ENCODE assay signal across 29 cellular contexts in the genomic region with DNA sequence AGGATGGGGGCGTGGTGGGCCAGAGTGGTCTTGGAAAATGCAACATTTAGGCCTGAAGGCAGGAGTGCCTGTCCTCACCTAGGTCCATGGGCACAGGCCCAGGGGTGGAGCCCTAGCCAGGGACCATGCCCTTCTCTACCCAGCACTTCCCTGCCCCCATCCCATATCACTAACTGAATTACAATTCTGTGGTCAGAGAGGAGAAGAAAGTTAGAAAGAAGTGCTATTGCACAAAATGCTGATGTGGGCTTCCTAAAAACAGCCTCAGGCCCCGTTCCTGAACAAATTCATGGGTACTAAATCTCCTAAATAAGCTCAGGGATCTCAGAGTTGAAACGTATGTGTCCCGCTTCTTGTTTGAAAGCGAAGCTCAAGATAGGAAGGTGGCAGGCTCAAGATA. TPM values are rescaled to one million over a fixed set of nuclear protein-coding genes. Genes with fewer than 3 reads are reported as not detected.
"Had no signal": no experiment of that assay in that cellular context is flagged by ENCODE, and none has a peak within 500 bp of the region (broad histone marks: within the 10 kb centered on the region; RNA-seq: fewer than 3 reads in every experiment).

No MANE protein-coding gene starts in this region.

- H3K36me3 ChIP-seq: ascending aorta, Peyer's patch, SJCRH30 had no signal

- H3K4me3 ChIP-seq: ascending aorta, body of pancreas, Peyer's patch, SJCRH30 had no signal

- H3K9me3 ChIP-seq: ascending aorta, body of pancreas, Peyer's patch, SJCRH30, SK-N-SH had no signal

- H3K4me1 ChIP-seq: ascending aorta, SJCRH30 had no signal

- H3K27me3 ChIP-seq: ascending aorta, body of pancreas, Peyer's patch, SJCRH30 had no signal

- H3K27ac ChIP-seq: ascending aorta, body of pancreas, Peyer's patch, RWPE1, SJCRH30, VCaP had no signal

- DNase-seq: activated CD4-positive, alpha-beta memory T cell treated with anti-CD3 and anti-CD28 coated beads for 36 hours; activated CD4-positive, alpha-beta T cell treated with anti-CD3 and anti-CD28 coated beads, Interleukin-2, amount 10 ng/mL, durations not matched to agents 7 days and 5 days; activated CD4-positive, CD25-positive, alpha-beta regulatory T cell; activated CD8-positive, alpha-beta memory T cell treated with anti-CD3 and anti-CD28 coated beads for 24 hours; activated effector memory CD4-positive, alpha-beta T cell treated with anti-CD3 and anti-CD28 coated beads, Interleukin-2, amount 50 U/mL, for 16 hours; activated naive CD4-positive, alpha-beta T cell treated with Interleukin-2 at 50 U/mL for 16 hours; activated naive CD8-positive, alpha-beta T cell treated with anti-CD3 and anti-CD28 coated beads, Interleukin-2, amount 50 U/mL, for 24 hours; activated T-cell treated with anti-CD3 and anti-CD28 coated beads, Interleukin-2, amount 50 U/mL, for 4 hours; amniotic stem cell; body of pancreas; central memory CD4-positive, alpha-beta T cell; Karpas-422; NCI-H1105; NCI-H1436; NCI-H1694 treated with DMSO at 0.1 percent for 48 hours; NCI-H2029 treated with DMSO at 0.1 percent for 48 hours; NCI-H524; Peyer's patch; Right ventricle myocardium superior; SJCRH30; SK-N-SH; T-helper 17 cell; T-helper 9 cell had no signal

- ATAC-seq: activated naive CD4-positive, alpha-beta T cell treated with anti-CD3 and anti-CD28 coated beads, Interleukin-2, amount 50 U/mL, for 72 hours; activated naive CD8-positive, alpha-beta T cell treated with anti-CD3 and anti-CD28 coated beads, Interleukin-2, amount 50 U/mL, for 24 hours; activated T-cell treated with anti-CD3 and anti-CD28 coated beads, Interleukin-2, amount 50 U/mL, for 4 hours; body of pancreas; T-helper 17 cell had no signal

RNA-seq across cellular contexts. Expression of a gene that starts 34.9 kb away (rescaled TPM):
- total RNA-seq: activated CD4-positive, alpha-beta memory T cell treated with anti-CD3 and anti-CD28 coated beads for 36 hours; activated CD4-positive, alpha-beta T cell treated with anti-CD3 and anti-CD28 coated beads, Interleukin-2, amount 10 ng/mL, durations not matched to agents 7 days and 5 days; activated naive CD4-positive, alpha-beta T cell treated with anti-CD3 and anti-CD28 coated beads, Interleukin-2, amount 50 U/mL, for 72 hours; activated T-cell treated with anti-CD3 and anti-CD28 coated beads, Interleukin-2, amount 50 U/mL, for 4 hours; ascending aorta; body of pancreas; bronchial epithelial cell; chondrocyte; Peyer's patch; Right ventricle myocardium superior; SJCRH30; T-helper 17 cell had no signal
